10 cellular contexts compared by ENCODE assay signal in the genomic region with DNA sequence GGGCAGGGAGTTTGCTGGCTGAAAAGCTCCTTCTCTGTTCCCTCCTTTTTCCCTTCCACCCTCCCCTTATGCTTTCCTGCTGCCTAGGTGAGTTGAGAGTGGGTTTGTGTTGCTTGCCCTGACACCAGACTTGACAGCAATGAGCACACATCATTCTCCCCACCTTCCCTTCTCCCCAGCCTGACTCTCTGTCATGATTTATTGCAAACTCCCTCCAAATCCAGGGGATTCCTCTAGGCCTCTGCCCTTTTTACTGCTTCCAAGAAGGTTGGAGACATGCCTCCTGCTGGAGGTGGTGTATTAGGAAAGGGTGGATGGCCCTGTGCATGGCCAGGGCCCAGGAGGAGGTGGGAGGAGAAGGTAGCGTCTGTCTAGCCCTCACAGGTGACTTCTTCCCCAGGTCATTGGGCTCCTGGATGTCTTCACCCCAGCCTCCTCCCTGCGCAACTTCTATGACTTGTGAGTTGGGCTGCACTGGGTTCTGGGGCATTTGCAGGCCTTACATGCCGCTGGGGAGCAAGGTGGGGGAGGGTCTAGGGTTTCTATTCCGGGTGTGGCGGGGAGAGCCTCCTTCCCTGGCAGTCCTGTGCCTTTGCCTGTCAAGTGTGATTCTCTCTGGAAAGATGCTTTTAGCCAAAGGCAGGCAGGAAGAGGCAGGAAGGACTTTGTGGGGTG. TPM values are rescaled to one million over a fixed set of nuclear protein-coding genes. Genes with fewer than 3 reads are reported as not detected.
DNase-seq lines count a peak whose midpoint lies in the region; ATAC-seq and TF ChIP-seq lines count a peak whose summit lies in the region.
"Had no signal": no experiment of that assay in that cellular context is flagged by ENCODE, and none has a peak within 500 bp of the region (broad histone marks: within the 10 kb centered on the region; RNA-seq: fewer than 3 reads in every experiment).

No MANE protein-coding gene starts in this region.

- no peak overlapping the region for H3K4me3 ChIP-seq in hepatocyte
- H3K4me3 ChIP-seq in spleen = peak overlapping the region in 2 of 8 donors; percentile 47 to 75

- peaks cover 26% of the 10 kb centered on the region for H3K4me1 Mint-ChIP-seq in T-helper 2 cell treated with Interferon-gamma antibody and Interleukin-4, amounts not matched to agents 5 μg/mL and 100 μg/mL, for 36 hours (ENCODE audit: low read depth)
- peaks cover 33% of the 10 kb centered on the region for H3K4me1 Mint-ChIP-seq in T-helper 17 cell

- intact Hi-C loops in spleen (cut with DNase I; ENCODE audit: low total_unique reads) = loop anchor here (5.0 kb wide), 1 partner anchor 60 kb away; no protein-coding TSS in a partner anchor
- intact Hi-C loops in left colon (cut with DNase I, micrococcal nuclease) = no loop called here

- no peaks in the 10 kb centered on the region for H3K9me2 ChIP-seq in hepatocyte (replicated peaks; ENCODE audit: insufficient read depth)

- peaks cover 8% of the 10 kb centered on the region for H3K36me3 Mint-ChIP-seq in T-helper 2 cell treated with Interferon-gamma antibody and Interleukin-4, amounts not matched to agents 5 μg/mL and 100 μg/mL, for 36 hours (ENCODE audit: low read depth)
- H3K36me3 Mint-ChIP-seq in T-helper 17 cell (ENCODE audit: low read depth) = peaks cover 7% of the 10 kb centered on the region

- TF ChIP-seq CTCF in hepatocyte (IDR thresholded peaks at IDR 0.05; ENCODE audit: poor library complexity) (no peak), spleen (IDR thresholded peaks at IDR 0.05 in 8 of 11, conservative IDR thresholded peaks at IDR 0.05 in 3 of 11) (no peak)

- H3K9me3 ChIP-seq in T-helper 17 cell (ENCODE audit: control insufficient read depth, low read length, poor library complexity, severe bottlenecking) = no peaks in the 10 kb centered on the region
- H3K9me3 ChIP-seq in hepatocyte (ENCODE audit: low read depth) = no peaks in the 10 kb centered on the region
- no peaks in the 10 kb centered on the region for H3K9me3 ChIP-seq in spleen

- peaks cover 29% of the 10 kb centered on the region for H3K4me1 ChIP-seq in hepatocyte (ENCODE audit: insufficient read depth)
- H3K4me1 ChIP-seq in spleen = peaks cover 19 to 86% (median 42%) of the 10 kb centered on the region in 6 donors

- no peak for ATAC-seq in T-helper 17 cell
- no peak for ATAC-seq in HG03469 (IDR thresholded peaks at IDR 0.05; ENCODE audit: unreplicated experiment)
- ATAC-seq in left colon = no peak

- peak overlapping the region; percentile 68 for H3K27ac Mint-ChIP-seq in T-helper 2 cell treated with Interferon-gamma antibody and Interleukin-4, amounts not matched to agents 5 μg/mL and 100 μg/mL, for 36 hours
- H3K27ac Mint-ChIP-seq in T-helper 17 cell = peak overlapping the region; percentile 88

- TF ChIP-seq POLR2A in spleen (IDR thresholded peaks at IDR 0.05) = no peak

- H3K27me3 ChIP-seq in hepatocyte (no peaks in the 10 kb centered on the region), spleen (replicated peaks in 1 of 7) (no peaks in the 10 kb centered on the region)

- no peak overlapping the region for H2AFZ ChIP-seq in hepatocyte

- peak overlapping the region; percentile 100 for H3K27ac ChIP-seq in hepatocyte
- peak overlapping the region; percentile 55 to 94 (median 86) for H3K27ac ChIP-seq in spleen

- peaks cover 15% of the 10 kb centered on the region for H3K79me2 ChIP-seq in hepatocyte

- H3K4me2 ChIP-seq in hepatocyte = peak overlapping the region; percentile 84

- H4K20me1 ChIP-seq in hepatocyte (ENCODE audit: insufficient read depth, poor library complexity, severe bottlenecking) = no peaks in the 10 kb centered on the region

- no peak for DNase-seq in T-helper 2 cell treated with Interferon-gamma antibody and Interleukin-4, amounts not matched to agents 5 μg/mL and 100 μg/mL, for 36 hours (ENCODE audit: low spot score)
- no peak for DNase-seq in T-helper 2 cell
- DNase-seq in T-helper 17 cell = no peak
- no peak for DNase-seq in hepatocyte (ENCODE audit: low spot score)
- DNase-seq in spleen = no peak
- DNase-seq in HT-29 (ENCODE audit: low spot score) = no peak
- no peak for DNase-seq in left colon
- DNase-seq: hippocampal formation; NK-92 treated with Interleukin-12 subunit alpha and Interleukin-12 subunit beta, amount 100 ng/mL, for 24 hours had no signal

- peak overlapping the region; percentile 48 for H3K4me3 Mint-ChIP-seq in T-helper 2 cell treated with Interferon-gamma antibody and Interleukin-4, amounts not matched to agents 5 μg/mL and 100 μg/mL, for 36 hours
- peak overlapping the region; percentile 69 for H3K4me3 Mint-ChIP-seq in T-helper 17 cell

- H3K36me3 ChIP-seq in hepatocyte (replicated peaks; ENCODE audit: insufficient read depth, low read depth) (no peaks in the 10 kb centered on the region), spleen (peaks cover 0 to 44% (median 9%) of the 10 kb centered on the region in 6 donors)

- 90% methylated on average over 5 of the region's 5 CpGs for WGBS in hepatocyte (ENCODE audit: low lambda C conversion rate, missing lambda C conversion rate)
- WGBS in spleen, 5 donors = 90 to 98% (median 93%) methylated on average over 4 to 5 of the region's 5 CpGs

- no peaks in the 10 kb centered on the region for H3K27me3 Mint-ChIP-seq in T-helper 2 cell treated with Interferon-gamma antibody and Interleukin-4, amounts not matched to agents 5 μg/mL and 100 μg/mL, for 36 hours (ENCODE audit: low read depth)
- no peaks in the 10 kb centered on the region for H3K27me3 Mint-ChIP-seq in T-helper 17 cell

- H3K9me3 Mint-ChIP-seq in T-helper 2 cell treated with Interferon-gamma antibody and Interleukin-4, amounts not matched to agents 5 μg/mL and 100 μg/mL, for 36 hours = no peaks in the 10 kb centered on the region

RNA-seq across cellular contexts. Expression of a gene that starts 2.0 kb away (rescaled TPM):
- total RNA-seq in T-helper 17 cell (10 to 100 TPM; 32.1 to 33.7 TPM), hepatocyte (41.2 and 43.6 TPM in 2 replicates), spleen (10 to 100 TPM; 13.5 to 30.0 (median 21.2) TPM), left colon (100 to 1,000 TPM; 184 to 186 TPM)
- polyA plus RNA-seq in hepatocyte (47.6 and 50.2 TPM in 2 replicates), spleen (10 to 100 TPM in 2 of 3 donors, 1 to 10 TPM in 1; 6.2 to 12.4 (median 11.9) TPM)
- 101 and 103 TPM in 2 replicates for total RNA-seq in HT-29 (2014; rRNA removed; shearing (Covaris generic))
